ENCODE assay signal across 18 cellular contexts in genomic region chr12:22231836-22232235, GRCh38.
DNase-seq lines count a peak whose midpoint lies in the region; ATAC-seq, FAIRE-seq and TF ChIP-seq lines count a peak whose summit lies in the region.
"Had no signal": no experiment of that assay in that cellular context is flagged by ENCODE, and none has a peak within 500 bp of the region (broad histone marks: within the 10 kb centered on the region; RNA-seq: fewer than 3 reads in every experiment).

No MANE protein-coding gene starts in this region.

- H4K91ac ChIP-seq in mesenchymal stem cell (ENCODE audit: low read length): no peak overlapping the region

- H3K4ac ChIP-seq in mesenchymal stem cell (ENCODE audit: low read depth in 1 of 2, low read length in 2 of 2): peak overlapping the region in 1 of 2 experiments; percentile 38

- no peak overlapping the region for H2AFZ ChIP-seq in mesenchymal stem cell (ENCODE audit: low read depth, low read length)
- H2AFZ ChIP-seq: hepatocyte had no signal

- H2BK120ac ChIP-seq in mesenchymal stem cell (ENCODE audit: low read depth, low read length): no peak overlapping the region

- no peak overlapping the region for H4K8ac ChIP-seq in mesenchymal stem cell (ENCODE audit: low read length)

- no peak overlapping the region for H3K4me3 Mint-ChIP-seq in chondrocyte (ENCODE audit: unreplicated experiment)
- H3K4me3 Mint-ChIP-seq: activated T-helper 17 cell treated with anti-CD3 and anti-CD28 coated beads, Interleukin-2, amount 50 U/mL, for 72 hours; B cell had no signal

- H2AK5ac ChIP-seq in mesenchymal stem cell (ENCODE audit: low read length, severe bottlenecking): no peak overlapping the region

- H3K27me3 Mint-ChIP-seq in chondrocyte (ENCODE audit: low read depth): no peaks in the 10 kb centered on the region
- H3K27me3 Mint-ChIP-seq: activated T-helper 17 cell treated with anti-CD3 and anti-CD28 coated beads, Interleukin-2, amount 50 U/mL, for 72 hours had no signal

- no peak overlapping the region for H3K27ac ChIP-seq in mesenchymal stem cell (ENCODE audit: low read length, poor library complexity, severe bottlenecking)
- H3K27ac ChIP-seq: hepatocyte had no signal

- no peak overlapping the region for H3K14ac ChIP-seq in mesenchymal stem cell (ENCODE audit: low read length in 2 of 2)

- peaks cover 2% of the 10 kb centered on the region for H3K9me3 Mint-ChIP-seq in chondrocyte (ENCODE audit: low read depth)
- H3K9me3 Mint-ChIP-seq: activated T-helper 17 cell treated with anti-CD3 and anti-CD28 coated beads, Interleukin-2, amount 50 U/mL, for 72 hours had no signal

- peak; percentile 31 for TF ChIP-seq CTCF in AG10803 (conservative IDR thresholded peaks at IDR 0.05; ENCODE audit: low read length)
- peak; percentile 48 for TF ChIP-seq CTCF in chondrocyte (IDR thresholded peaks at IDR 0.05)

- H3K23ac ChIP-seq in mesenchymal stem cell (ENCODE audit: low read length in 2 of 2): no peak overlapping the region

- H2BK5ac ChIP-seq in mesenchymal stem cell (ENCODE audit: low read depth, low read length, poor library complexity, severe bottlenecking): no peak overlapping the region

- H3K36me3 ChIP-seq in mesenchymal stem cell (ENCODE audit: control insufficient read depth in 1 of 2, insufficient read depth in 2 of 2, low read depth in 1 of 2, low read length in 2 of 2): no peaks in the 10 kb centered on the region
- H3K36me3 ChIP-seq: MG63 had no signal

- no peak for DNase-seq in AG10803 (ENCODE audit: low read depth)
- DNase-seq in HTR-8/SVneo (ENCODE audit: insufficient read length, low spot score): peak; percentile 5
- DNase-seq in chondrocyte (ENCODE audit: low spot score): no peak
- DNase-seq in mesenchymal stem cell: peak; percentile 14
- DNase-seq in NCI-H2171 treated with DMSO at 0.1 percent for 48 hours (lab: John Stamatoyannopoulos, UW): no peak
- DNase-seq: activated CD8-positive, alpha-beta memory T cell treated with anti-CD3 and anti-CD28 coated beads for 24 hours; DMS153; MG63; NCI-H2081; NCI-H524 treated with DMSO at 0.1 percent for 48 hours had no signal

- H2BK12ac ChIP-seq in mesenchymal stem cell (ENCODE audit: low read length in 2 of 2): no peak overlapping the region

- H3K4me3 ChIP-seq in AG10803 (ENCODE audit: low read length) (no peak overlapping the region), mesenchymal stem cell (ENCODE audit: insufficient read depth in 1 of 2, low read depth in 1 of 2, low read length in 2 of 2) (no peak overlapping the region)
- H3K4me3 ChIP-seq: hepatocyte, MG63 had no signal

- H3K36me3 Mint-ChIP-seq in chondrocyte (ENCODE audit: low read depth): no peaks in the 10 kb centered on the region

- no peaks in the 10 kb centered on the region for H3K79me1 ChIP-seq in mesenchymal stem cell (replicated peaks; ENCODE audit: low read length, poor library complexity, severe bottlenecking)

- H3K27me3 ChIP-seq in mesenchymal stem cell (ENCODE audit: control insufficient read depth in 1 of 2, insufficient read depth in 1 of 2, low read length in 2 of 2): no peaks in the 10 kb centered on the region
- H3K27me3 ChIP-seq: hepatocyte, MG63 had no signal

- no peak for ATAC-seq in HG03565 (IDR thresholded peaks at IDR 0.05; ENCODE audit: unreplicated experiment)
- no peak for ATAC-seq in HG02623 (IDR thresholded peaks at IDR 0.05; ENCODE audit: unreplicated experiment)
- ATAC-seq in GM19023 (IDR thresholded peaks at IDR 0.05; ENCODE audit: unreplicated experiment): no peak
- ATAC-seq: activated T-helper 17 cell treated with anti-CD3 and anti-CD28 coated beads, Interleukin-2, amount 50 U/mL, for 72 hours; esophagus mucosa; left lobe of liver had no signal

- H3K27ac Mint-ChIP-seq in chondrocyte (ENCODE audit: unreplicated experiment): no peak overlapping the region
- H3K27ac Mint-ChIP-seq: activated T-helper 17 cell treated with anti-CD3 and anti-CD28 coated beads, Interleukin-2, amount 50 U/mL, for 72 hours; B cell had no signal

- H3K4me2 ChIP-seq in mesenchymal stem cell (ENCODE audit: low read length, poor library complexity, severe bottlenecking): no peak overlapping the region
- H3K4me2 ChIP-seq: hepatocyte had no signal

- H2BK15ac ChIP-seq in mesenchymal stem cell (ENCODE audit: low read depth, poor library complexity, severe bottlenecking): no peak overlapping the region

- no peak overlapping the region for H3K9ac ChIP-seq in mesenchymal stem cell (ENCODE audit: low read length)

- 66% methylated on average over 1 of the region's 1 CpG for WGBS in mesenchymal stem cell

- H3K4me1 Mint-ChIP-seq in chondrocyte (ENCODE audit: low read depth): peaks cover 38% of the 10 kb centered on the region
- H3K4me1 Mint-ChIP-seq: B cell had no signal

- H3K18ac ChIP-seq in mesenchymal stem cell (ENCODE audit: low read depth in 1 of 2, low read length in 2 of 2): no peak overlapping the region

- H3K9me3 ChIP-seq in mesenchymal stem cell (ENCODE audit: control insufficient read depth, low read length): no peaks in the 10 kb centered on the region
- H3K9me3 ChIP-seq: MG63 had no signal

- peaks cover 4% of the 10 kb centered on the region for H3K4me1 ChIP-seq in mesenchymal stem cell (ENCODE audit: control insufficient read depth, insufficient read depth, low read depth, low read length)

- FAIRE-seq in HTR-8/SVneo (lab: Jason Lieb, UNC): no peak

Comparison
In these comparisons a context has a peak if more than half of its experiments do, and no peak if none do; other contexts are left out.
1. DNase-seq: peak in HTR-8/SVneo (single experiment) and mesenchymal stem cell (single experiment); none in AG10803 (single experiment), chondrocyte (single experiment) and NCI-H2171 treated with DMSO at 0.1 percent for 48 hours (single experiment).